ENCODE assay signal across 17 cellular contexts in the genomic region with DNA sequence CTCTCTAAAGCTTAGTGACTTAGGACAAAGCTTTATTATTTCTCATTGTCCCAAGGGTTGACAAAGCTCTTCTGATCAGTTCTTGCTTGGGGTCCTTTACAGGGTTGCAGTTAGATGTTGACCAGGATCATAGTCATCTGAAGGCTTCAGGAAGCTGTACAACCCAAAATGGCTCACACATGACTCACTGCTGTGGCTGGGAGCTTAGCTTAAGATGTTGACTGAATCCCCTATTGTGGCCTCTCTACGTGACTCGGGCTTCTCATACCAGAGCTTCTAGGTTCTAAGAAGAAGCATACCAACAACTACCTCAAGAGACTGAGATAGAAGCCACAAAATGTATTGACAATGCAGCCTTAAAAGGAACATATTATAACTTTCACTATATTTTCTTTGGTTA.
DNase-seq lines count a peak whose midpoint lies in the region; ATAC-seq, FAIRE-seq and TF ChIP-seq lines count a peak whose summit lies in the region.
"Had no signal": no experiment of that assay in that cellular context is flagged by ENCODE, and none has a peak within 500 bp of the region (broad histone marks: within the 10 kb centered on the region; RNA-seq: fewer than 3 reads in every experiment).

No MANE protein-coding gene starts in this region.

- H2AFZ ChIP-seq in SK-N-SH (ENCODE audit: low read depth) (peak overlapping the region; percentile 14; the same call in 1 of the 2 replicates), astrocyte (ENCODE audit: low read depth, low read length) (no peak overlapping the region)
- H2AFZ ChIP-seq: parathyroid adenoma had no signal

- DNase-seq in SK-N-SH (no peak), astrocyte (ENCODE audit: low read depth) (peak; percentile 58), hepatic stellate cell (ENCODE audit: low spot score) (peak; percentile 22), ascending aorta (ENCODE audit: low spot score in 2 of 2) (no peak)
- no peak for DNase-seq in activated CD8-positive, alpha-beta T cell treated with anti-CD3 and anti-CD28 coated beads for 36 hours
- DNase-seq: effector CD8-positive, alpha-beta T cell; glutamatergic neuron; NCI-H748 treated with DMSO at 0.1 percent for 48 hours; Peyer's patch; T-cell had no signal

- H3K27ac ChIP-seq in SK-N-SH (ENCODE audit: low read depth in 2 of 2, low read length in 1 of 2) (no peak overlapping the region), astrocyte (ENCODE audit: low read depth, low read length) (no peak overlapping the region), ascending aorta (no peak overlapping the region)
- H3K27ac ChIP-seq: breast epithelium, parathyroid adenoma, Peyer's patch had no signal

- H3K27ac Mint-ChIP-seq in astrocyte (ENCODE audit: unreplicated experiment) = peak overlapping the region; percentile 93
- H3K27ac Mint-ChIP-seq in activated CD8-positive, alpha-beta T cell treated with anti-CD3 and anti-CD28 coated beads for 36 hours = no peak overlapping the region
- H3K27ac Mint-ChIP-seq: T-cell had no signal

- H3K79me2 ChIP-seq in SK-N-SH (ENCODE audit: insufficient read depth) = no peaks in the 10 kb centered on the region
- no peaks in the 10 kb centered on the region for H3K79me2 ChIP-seq in astrocyte (ENCODE audit: insufficient read depth, low read length)
- H3K79me2 ChIP-seq: parathyroid adenoma had no signal

- FAIRE-seq in astrocyte (lab: Jason Lieb, UNC) = peak; percentile 80
- FAIRE-seq: A204.1, GM18507 had no signal

- no peak for TF ChIP-seq RAD21 in SK-N-SH (IDR thresholded peaks at IDR 0.05; ENCODE audit: low read length)

- no peaks in the 10 kb centered on the region for H3F3A ChIP-seq in SK-N-SH (replicated peaks; ENCODE audit: insufficient read depth)

- CTCF ChIA-PET in SK-N-SH (lab: Yijun Ruan, JAX) = interaction anchor here (1.2 to 1.3 kb wide), 2 partner anchors 9 to 15 kb away, joined by 3 read pairs; no protein-coding TSS in a partner anchor
- CTCF ChIA-PET in activated CD8-positive, alpha-beta T cell treated with anti-CD3 and anti-CD28 coated beads for 36 hours (lab: Charles Lee) = no interaction called here

- ATAC-seq in SK-N-SH treated with all-trans-retinoic acid at 6 μM for 48 hours (no peak), GM18907 (IDR thresholded peaks at IDR 0.05; ENCODE audit: unreplicated experiment) (no peak), esophagus mucosa (no peak)
- no peak for ATAC-seq in activated CD8-positive, alpha-beta T cell treated with anti-CD3 and anti-CD28 coated beads for 36 hours
- ATAC-seq: T-cell had no signal

- H4K20me1 ChIP-seq in SK-N-SH (ENCODE audit: insufficient read depth) (no peaks in the 10 kb centered on the region), astrocyte (ENCODE audit: insufficient read depth, low read length) (no peaks in the 10 kb centered on the region)

- WGBS in SK-N-SH (ENCODE audit: low lambda C conversion rate) = 42% methylated on average over 2 of the region's 2 CpGs

- TF ChIP-seq CTCF in SK-N-SH (IDR thresholded peaks at IDR 0.05) (no peak), astrocyte (IDR thresholded peaks at IDR 0.05; ENCODE audit: insufficient read depth, low read depth, low read length) (no peak), ascending aorta (IDR thresholded peaks at IDR 0.05) (no peak)
- TF ChIP-seq CTCF in activated CD8-positive, alpha-beta T cell treated with anti-CD3 and anti-CD28 coated beads for 36 hours (IDR thresholded peaks at IDR 0.05) = no peak

- intact Hi-C loops in ascending aorta (cut with DNase I) = no loop called here
- intact Hi-C loops in activated CD8-positive, alpha-beta T cell treated with anti-CD3 and anti-CD28 coated beads for 36 hours (cut with micrococcal nuclease) = no loop called here

- no peak overlapping the region for H3K4me2 ChIP-seq in SK-N-SH
- H3K4me2 ChIP-seq in astrocyte (ENCODE audit: low read length) = peak overlapping the region; percentile 10

- H3K36me3 ChIP-seq in SK-N-SH (replicated peaks in 1 of 2; ENCODE audit: control insufficient read depth in 1 of 2, insufficient read depth in 2 of 2, low read length in 1 of 2) (no peaks in the 10 kb centered on the region), astrocyte (ENCODE audit: insufficient read depth, low read length) (no peaks in the 10 kb centered on the region), ascending aorta (no peaks in the 10 kb centered on the region)
- H3K36me3 ChIP-seq: breast epithelium, Peyer's patch had no signal

- H3K4me3 ChIP-seq in SK-N-SH (ENCODE audit: low read depth in 2 of 2, low read length in 1 of 2) = no peak overlapping the region
- no peak overlapping the region for H3K4me3 ChIP-seq in astrocyte (ENCODE audit: insufficient read depth, low read depth, low read length)
- no peak overlapping the region for H3K4me3 ChIP-seq in ascending aorta
- H3K4me3 ChIP-seq: breast epithelium, Peyer's patch had no signal

- no peaks in the 10 kb centered on the region for H3K36me3 Mint-ChIP-seq in astrocyte (ENCODE audit: low read depth, unreplicated experiment)
- H3K36me3 Mint-ChIP-seq in activated CD8-positive, alpha-beta T cell treated with anti-CD3 and anti-CD28 coated beads for 36 hours (ENCODE audit: low read depth) = no peaks in the 10 kb centered on the region
- H3K36me3 Mint-ChIP-seq: T-cell had no signal

- no peaks in the 10 kb centered on the region for H3K9me2 ChIP-seq in SK-N-SH

- H3K4me3 Mint-ChIP-seq in astrocyte (ENCODE audit: unreplicated experiment) = no peak overlapping the region
- H3K4me3 Mint-ChIP-seq in activated CD8-positive, alpha-beta T cell treated with anti-CD3 and anti-CD28 coated beads for 36 hours = no peak overlapping the region
- H3K4me3 Mint-ChIP-seq: T-cell had no signal

- no peaks in the 10 kb centered on the region for H3K27me3 ChIP-seq in SK-N-SH (ENCODE audit: insufficient read depth)
- no peaks in the 10 kb centered on the region for H3K27me3 ChIP-seq in astrocyte (ENCODE audit: insufficient read depth, low read length)
- H3K27me3 ChIP-seq in ascending aorta = no peaks in the 10 kb centered on the region
- H3K27me3 ChIP-seq: breast epithelium, Peyer's patch had no signal

- no peak for TF ChIP-seq EP300 in SK-N-SH (IDR thresholded peaks at IDR 0.05; ENCODE audit: borderline replicate concordance in 1 of 2, low read depth in 1 of 2, low read length in 1 of 2)

- H3K9me3 Mint-ChIP-seq in astrocyte (ENCODE audit: unreplicated experiment) = peaks cover 3% of the 10 kb centered on the region
- peaks cover 12% of the 10 kb centered on the region for H3K9me3 Mint-ChIP-seq in activated CD8-positive, alpha-beta T cell treated with anti-CD3 and anti-CD28 coated beads for 36 hours

- H3K9me3 ChIP-seq in SK-N-SH (no peaks in the 10 kb centered on the region), astrocyte (ENCODE audit: insufficient read depth, low read depth, low read length) (peaks cover 3% of the 10 kb centered on the region), ascending aorta (no peaks in the 10 kb centered on the region)
- H3K9me3 ChIP-seq: breast epithelium, Peyer's patch had no signal

- peaks cover 16% of the 10 kb centered on the region for H3K4me1 Mint-ChIP-seq in astrocyte (ENCODE audit: low read depth, unreplicated experiment)
- H3K4me1 Mint-ChIP-seq in activated CD8-positive, alpha-beta T cell treated with anti-CD3 and anti-CD28 coated beads for 36 hours (ENCODE audit: low read depth) = no peaks in the 10 kb centered on the region
- H3K4me1 Mint-ChIP-seq: T-cell had no signal

- H3K4me1 ChIP-seq in SK-N-SH (ENCODE audit: control insufficient read depth in 1 of 2, insufficient read depth in 2 of 2, low read depth in 1 of 2, low read length in 1 of 2) (no peaks in the 10 kb centered on the region), astrocyte (ENCODE audit: insufficient read depth, low read length) (peaks cover 4% of the 10 kb centered on the region), ascending aorta (no peaks in the 10 kb centered on the region)
- H3K4me1 ChIP-seq: breast epithelium, parathyroid adenoma, Peyer's patch had no signal

- H3K27me3 Mint-ChIP-seq in astrocyte (ENCODE audit: low read depth, unreplicated experiment) = no peaks in the 10 kb centered on the region
- H3K27me3 Mint-ChIP-seq in activated CD8-positive, alpha-beta T cell treated with anti-CD3 and anti-CD28 coated beads for 36 hours = no peaks in the 10 kb centered on the region
- H3K27me3 Mint-ChIP-seq: T-cell had no signal

- POLR2A ChIA-PET in SK-N-SH (lab: Yijun Ruan, JAX) = no interaction called here
- POLR2A ChIA-PET in activated CD8-positive, alpha-beta T cell treated with anti-CD3 and anti-CD28 coated beads for 36 hours (lab: Charles Lee) = no interaction called here

- no peak overlapping the region for H3K9ac ChIP-seq in SK-N-SH
- no peak overlapping the region for H3K9ac ChIP-seq in astrocyte (ENCODE audit: low read length)
- H3K9ac ChIP-seq: parathyroid adenoma had no signal

TF ChIP-seq in SK-N-SH, 30 proteins besides CTCF, POLR2A, EP300 and RAD21 (continues in another document):
- no peak for TF ChIP-seq TAF1 (IDR thresholded peaks at IDR 0.05; ENCODE audit: borderline replicate concordance, low read depth, low read length)
- no peak for TF ChIP-seq YY1 (IDR thresholded peaks at IDR 0.05; ENCODE audit: low read depth)
- TF ChIP-seq SIN3A (IDR thresholded peaks at IDR 0.05; ENCODE audit: borderline replicate concordance, low read depth, low read length) = no peak
- no peak for TF ChIP-seq EZH2phosphoT487 (IDR thresholded peaks at IDR 0.05; ENCODE audit: borderline replicate concordance, low read depth)
- TF ChIP-seq FOSL2 (IDR thresholded peaks at IDR 0.05; ENCODE audit: borderline replicate concordance, low read depth) = no peak

TF ChIP-seq in SK-N-SH treated with all-trans-retinoic acid at 6 μM for 48 hours, 23 proteins besides CTCF, POLR2A, EP300 and RAD21 (continues in another document):
- TF ChIP-seq, protein P1, sequence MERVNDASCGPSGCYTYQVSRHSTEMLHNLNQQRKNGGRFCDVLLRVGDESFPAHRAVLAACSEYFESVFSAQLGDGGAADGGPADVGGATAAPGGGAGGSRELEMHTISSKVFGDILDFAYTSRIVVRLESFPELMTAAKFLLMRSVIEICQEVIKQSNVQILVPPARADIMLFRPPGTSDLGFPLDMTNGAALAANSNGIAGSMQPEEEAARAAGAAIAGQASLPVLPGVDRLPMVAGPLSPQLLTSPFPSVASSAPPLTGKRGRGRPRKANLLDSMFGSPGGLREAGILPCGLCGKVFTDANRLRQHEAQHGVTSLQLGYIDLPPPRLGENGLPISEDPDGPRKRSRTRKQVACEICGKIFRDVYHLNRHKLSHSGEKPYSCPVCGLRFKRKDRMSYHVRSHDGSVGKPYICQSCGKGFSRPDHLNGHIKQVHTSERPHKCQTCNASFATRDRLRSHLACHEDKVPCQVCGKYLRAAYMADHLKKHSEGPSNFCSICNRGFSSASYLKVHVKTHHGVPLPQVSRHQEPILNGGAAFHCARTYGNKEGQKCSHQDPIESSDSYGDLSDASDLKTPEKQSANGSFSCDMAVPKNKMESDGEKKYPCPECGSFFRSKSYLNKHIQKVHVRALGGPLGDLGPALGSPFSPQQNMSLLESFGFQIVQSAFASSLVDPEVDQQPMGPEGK (CRISPR knock-in tag; IDR thresholded peaks at IDR 0.05; ENCODE audit: borderline replicate concordance) = no peak
- no peak for TF ChIP-seq CSDC2 (CRISPR knock-in tag; IDR thresholded peaks at IDR 0.05)
- no peak for TF ChIP-seq PPARA (CRISPR knock-in tag; IDR thresholded peaks at IDR 0.05; ENCODE audit: borderline replicate concordance)
- no peak for TF ChIP-seq TCF4 (CRISPR knock-in tag; IDR thresholded peaks at IDR 0.05; ENCODE audit: borderline replicate concordance)

Comparison
In these comparisons a context has a peak if more than half of its experiments do, and no peak if none do; other contexts are left out.
1. DNase-seq: peak in astrocyte (single experiment) and hepatic stellate cell (single experiment); none in SK-N-SH (single experiment), ascending aorta (0 of 2) and activated CD8-positive, alpha-beta T cell treated with anti-CD3 and anti-CD28 coated beads for 36 hours (single experiment).